In the genomic region with DNA sequence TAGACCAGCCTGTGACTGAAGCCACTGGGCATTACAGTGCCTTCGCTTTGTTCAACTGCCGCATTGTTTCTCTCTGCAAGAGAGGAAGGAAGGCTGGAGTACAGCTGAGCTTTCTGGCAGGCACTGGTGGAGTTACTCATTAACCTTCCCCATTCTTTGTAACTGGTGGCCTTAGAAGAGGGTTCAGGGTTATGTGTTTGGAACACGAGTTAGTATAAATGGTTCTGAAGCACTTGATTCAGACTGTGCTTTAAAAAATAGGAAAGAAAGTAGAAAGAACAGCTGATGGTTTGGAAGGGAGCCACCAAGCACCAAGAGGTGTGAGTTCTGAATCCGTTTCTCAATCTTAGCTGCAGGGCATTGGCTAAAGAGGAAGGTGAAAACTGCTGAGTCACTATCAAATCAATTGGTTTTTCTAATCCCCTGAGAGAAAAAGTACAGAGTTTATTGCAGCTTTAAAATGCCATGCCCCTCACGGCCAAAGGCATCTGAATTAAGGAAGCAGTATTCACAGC, we compare ENCODE assay signal across 8 cellular contexts. TPM values are rescaled to one million over a fixed set of nuclear protein-coding genes. Genes with fewer than 3 reads are reported as not detected.
DNase-seq lines count a peak whose midpoint lies in the region; ATAC-seq lines count a peak whose summit lies in the region.

No MANE protein-coding gene starts in this region.

- no peaks in the 10 kb centered on the region for H3K36me3 ChIP-seq in GM23248 (ENCODE audit: low read depth)

- peak; percentile 85 for ATAC-seq in left ventricle myocardium superior

- intact Hi-C loops in left ventricle myocardium superior (cut with micrococcal nuclease) = no loop called here

- no peaks in the 10 kb centered on the region for H3K9me3 ChIP-seq in GM23248 (ENCODE audit: low read depth)

- DNase-seq in EL (peak; percentile 68), GM23248 (peak; percentile 79), KBM-7 (peak; percentile 91), amniotic epithelial cell (ENCODE audit: low read depth) (peak; percentile 66), left ventricle myocardium superior (no peak), retina (peak; percentile 12), NCI-H1694 treated with DMSO at 0.1 percent for 48 hours (lab: John Stamatoyannopoulos, UW) (no peak), NCI-H748 treated with DMSO at 0.1 percent for 48 hours (lab: John Stamatoyannopoulos, UW) (no peak)

- 10% methylated on average over 5 of the region's 5 CpGs for WGBS in GM23248 (ENCODE audit: low coverage in 1 of 2, low lambda C conversion rate in 2 of 2, missing lambda C conversion rate in 2 of 2), 2 experiments

- H2AFZ ChIP-seq in GM23248 = peak overlapping the region; percentile 78

- H3F3A ChIP-seq in GM23248 (ENCODE audit: insufficient read depth) = peaks cover 21% of the 10 kb centered on the region

- in situ Hi-C loops in GM23248 (cut with MboI) = no loop called here
- in situ Hi-C loops in KBM-7 (cut with MboI; ENCODE audit: low pct_unique_long_range_greater_than_20kb, low sequenced_read_pairs) = no loop called here

- no peaks in the 10 kb centered on the region for H3K27me3 ChIP-seq in GM23248 (replicated peaks; ENCODE audit: insufficient read depth)

- H3K79me2 ChIP-seq in GM23248 (ENCODE audit: insufficient read depth) = no peaks in the 10 kb centered on the region

- no peaks in the 10 kb centered on the region for H3K9me2 ChIP-seq in GM23248 (ENCODE audit: insufficient read depth)

- H3K9ac ChIP-seq in GM23248 = peak overlapping the region; percentile 55

- H3K27ac ChIP-seq in GM23248 = peak overlapping the region; percentile 60

- no peaks in the 10 kb centered on the region for H4K20me1 ChIP-seq in GM23248 (ENCODE audit: insufficient read depth)

- peak overlapping the region; percentile 77 for H3K4me2 ChIP-seq in GM23248 (ENCODE audit: unreplicated experiment)

- peak overlapping the region; percentile 58 for H3K4me3 ChIP-seq in GM23248

- H3K4me1 ChIP-seq in GM23248 (ENCODE audit: insufficient read depth) = peaks cover 18% of the 10 kb centered on the region

RNA-seq across cellular contexts. Expression of a gene that starts 3.7 kb away (rescaled TPM):
- not detected in 2 replicates for total RNA-seq in GM23248 (2014; rRNA removed; shearing (Covaris generic))
- polyA plus RNA-seq in GM23248 (2016; fragmentation: Nextera tagmentation; extraction: Ambion mirVana) = not detected in 2 replicates
- total RNA-seq in left ventricle myocardium superior = not detected

Comparison
In these comparisons a context has a peak if more than half of its experiments do, and no peak if none do; other contexts are left out.
1. DNase-seq: peak in EL (single experiment), GM23248 (single experiment), KBM-7 (single experiment), amniotic epithelial cell (single experiment) and retina (single experiment); none in left ventricle myocardium superior (single experiment), NCI-H1694 treated with DMSO at 0.1 percent for 48 hours (single experiment) and NCI-H748 treated with DMSO at 0.1 percent for 48 hours (single experiment).